9 cellular contexts compared by ENCODE assay signal in the genomic region with DNA sequence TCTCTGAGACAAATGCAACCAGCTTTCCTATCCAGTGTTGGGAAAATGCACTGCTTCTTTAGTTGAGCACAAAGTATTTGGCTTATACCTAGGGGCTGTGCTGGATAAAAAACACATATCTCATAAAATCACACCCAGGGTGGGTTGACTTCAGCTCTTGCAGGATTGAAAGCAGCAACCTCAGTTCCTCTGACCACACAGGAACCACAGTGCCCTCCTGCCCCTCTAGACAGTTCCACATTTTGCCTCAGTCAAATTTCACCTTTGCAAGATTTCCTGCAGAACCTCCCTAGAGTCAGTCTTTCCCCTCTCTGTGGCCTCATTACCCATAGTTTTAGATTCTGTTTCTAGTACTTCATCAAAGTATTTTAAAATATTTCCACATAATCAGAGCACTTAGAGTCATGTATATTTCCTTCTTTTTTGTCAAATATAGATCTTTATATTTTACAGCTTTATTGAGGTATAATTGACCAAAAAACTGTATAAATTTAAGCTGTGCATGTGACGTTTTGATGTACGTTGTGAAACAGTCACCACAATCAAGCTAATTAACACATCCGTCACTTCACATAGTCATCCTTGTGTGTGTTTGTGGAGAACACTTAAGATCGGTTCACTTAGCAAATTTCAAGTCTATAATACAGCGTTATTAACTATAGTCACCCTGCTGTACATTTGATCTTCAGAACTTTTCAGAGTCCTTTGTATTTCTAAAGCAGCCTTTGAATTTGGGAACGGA. TPM values are rescaled to one million over a fixed set of nuclear protein-coding genes. Genes with fewer than 3 reads are reported as not detected.
DNase-seq lines count a peak whose midpoint lies in the region; ATAC-seq and TF ChIP-seq lines count a peak whose summit lies in the region.
"Had no signal": no experiment of that assay in that cellular context is flagged by ENCODE, and none has a peak within 500 bp of the region (broad histone marks: within the 10 kb centered on the region; RNA-seq: fewer than 3 reads in every experiment).

No MANE protein-coding gene starts in this region.

- TF ChIP-seq CTCF in breast epithelium (IDR thresholded peaks at IDR 0.05): no peak

- ATAC-seq in GM18511 (IDR thresholded peaks at IDR 0.05; ENCODE audit: unreplicated experiment) (peak; percentile 76), GM21528 (IDR thresholded peaks at IDR 0.05; ENCODE audit: low FRiP score, unreplicated experiment) (peak; percentile 70), HG03558 (IDR thresholded peaks at IDR 0.05; ENCODE audit: extremely low read depth, unreplicated experiment) (peak; percentile 53)

- H3K36me3 ChIP-seq in breast epithelium: no peaks in the 10 kb centered on the region

- peak; percentile 42 for DNase-seq in germinal center (ENCODE audit: low spot score)
- no peak for DNase-seq in breast epithelium (ENCODE audit: low spot score in 2 of 2)
- DNase-seq in NCI-H748 (lab: John Stamatoyannopoulos, UW; ENCODE audit: unreplicated experiment): no peak
- no peak for DNase-seq in NCI-H1930 (lab: John Stamatoyannopoulos, UW)
- DNase-seq in globus pallidus (ENCODE audit: low spot score): no peak
- DNase-seq: dermis blood vessel endothelial cell had no signal

- H3K27me3 ChIP-seq in breast epithelium: no peaks in the 10 kb centered on the region

- H3K4me3 ChIP-seq in breast epithelium: no peak overlapping the region

- H3K9me3 ChIP-seq in breast epithelium: peaks cover 2% of the 10 kb centered on the region in 2 donors

- intact Hi-C loops in breast epithelium (cut with DNase I; ENCODE audit: low total_unique reads): no loop called here

- no peak for TF ChIP-seq POLR2A in breast epithelium (IDR thresholded peaks at IDR 0.05)

- H3K4me1 ChIP-seq in breast epithelium: no peaks in the 10 kb centered on the region

- no peak overlapping the region for H3K27ac ChIP-seq in breast epithelium

RNA-seq across cellular contexts. Expression of gene EGR2, which starts 37.0 kb away (rescaled TPM):
- total RNA-seq in breast epithelium: 1 to 10 TPM in 2 of 3 donors, under 1 TPM in 1; 0.32 to 9.2 (median 4.3) TPM

RNA-seq across cellular contexts. Expression of gene ADO, which starts 48.6 kb away (rescaled TPM):
- total RNA-seq in breast epithelium: 10 to 100 TPM; 13.9 to 27.1 (median 22.9) TPM
